In genomic region chr7:143388491-143389101, GRCh38 we compare ENCODE assay signal across 17 cellular contexts. TPM values are rescaled to one million over a fixed set of nuclear protein-coding genes. Genes with fewer than 3 reads are reported as not detected.
A peak's percentile ranks its signal among the peaks of the same experiment; 100 is the strongest.
DNase-seq lines count a peak whose midpoint lies in the region; ATAC-seq and TF ChIP-seq lines count a peak whose summit lies in the region.
"Had no signal": no experiment of that assay in that cellular context is flagged by ENCODE, and none has a peak within 500 bp of the region (broad histone marks: within the 10 kb centered on the region; RNA-seq: fewer than 3 reads in every experiment).

No MANE protein-coding gene starts in this region.

- H2AFZ ChIP-seq in H9 (ENCODE audit: low read length), result no peak overlapping the region

- ATAC-seq in CD4-positive, alpha-beta T cell (ENCODE audit: poor library complexity), result no peak
- ATAC-seq in naive thymus-derived CD8-positive, alpha-beta T cell, result no peak

- H2BK120ac ChIP-seq in H9 (ENCODE audit: low read depth, low read length, poor library complexity, severe bottlenecking), result no peak overlapping the region

- H3K4me1 Mint-ChIP-seq in CD4-positive, alpha-beta T cell (ENCODE audit: low read depth), result peaks cover 10% of the 10 kb centered on the region
- peaks cover 4 to 7% of the 10 kb centered on the region in 2 experiments for H3K4me1 Mint-ChIP-seq in H9
- peaks cover 5 to 28% (median 14%) of the 10 kb centered on the region in 4 donors for H3K4me1 Mint-ChIP-seq in naive thymus-derived CD8-positive, alpha-beta T cell
- peaks cover 13% of the 10 kb centered on the region for H3K4me1 Mint-ChIP-seq in activated CD4-positive, alpha-beta T cell treated with anti-CD3 and anti-CD28 coated beads, Interleukin-2, amount 10 ng/mL, durations not matched to agents 24 days and 14 days

- POLR2A ChIA-PET in CD4-positive, alpha-beta T cell (lab: Charles Lee), result interaction anchor here (0.8 to 4.5 kb wide), 4 partner anchors 15 to 125 kb away, joined by 3 to 31 read pairs (median 4); partner anchors contain the start of genes EPHA1 and GSTK1
- POLR2A ChIA-PET in naive thymus-derived CD8-positive, alpha-beta T cell (lab: Charles Lee), result interaction anchor here (0.8 to 11.9 kb wide), 5 partner anchors 9 to 109 kb away, joined by 3 to 91 read pairs (median 9); partner anchors contain the start of gene EPHA1

- no peak overlapping the region for H3T11ph ChIP-seq in H9 (ENCODE audit: low read length)

- no peak overlapping the region for H2BK5ac ChIP-seq in H9 (ENCODE audit: insufficient read length, low read length)

- CTCF ChIA-PET in CD4-positive, alpha-beta T cell (lab: Charles Lee), result interaction anchor here (2.1 kb wide), 1 partner anchor 8 kb away, joined by 8 read pairs; no protein-coding TSS in a partner anchor

- H3K9me3 ChIP-seq in CD4-positive, alpha-beta T cell (ENCODE audit: control insufficient read depth, low read length), result no peaks in the 10 kb centered on the region
- H3K9me3 ChIP-seq in H9 (ENCODE audit: control insufficient read depth, low read depth, low read length), result no peaks in the 10 kb centered on the region
- H3K9me3 ChIP-seq: BLaER1, testis had no signal

- no peak overlapping the region for H3K27ac ChIP-seq in CD4-positive, alpha-beta T cell (ENCODE audit: low read depth, low read length)
- no peak overlapping the region for H3K27ac ChIP-seq in H9 (ENCODE audit: insufficient read length, low read depth, low read length)
- H3K27ac ChIP-seq: BLaER1, testis, VCaP had no signal

- no peak overlapping the region for H3K4me3 ChIP-seq in choroid plexus epithelial cell (ENCODE audit: low read depth, low read length)
- H3K4me3 ChIP-seq: BLaER1, testis had no signal

- H4K91ac ChIP-seq in H9 (ENCODE audit: insufficient read length, low read depth, low read length), result no peak overlapping the region

- no peaks in the 10 kb centered on the region for H3K27me3 ChIP-seq in CD4-positive, alpha-beta T cell (ENCODE audit: control insufficient read depth, insufficient read depth, low read length)
- no peaks in the 10 kb centered on the region for H3K27me3 ChIP-seq in H9 (ENCODE audit: insufficient read depth, low read length)
- H3K27me3 ChIP-seq: BLaER1, testis had no signal

- no peak overlapping the region for H2BK15ac ChIP-seq in H9 (ENCODE audit: low read depth, low read length)

- H3K9me3 Mint-ChIP-seq in CD4-positive, alpha-beta T cell, result no peaks in the 10 kb centered on the region
- H3K9me3 Mint-ChIP-seq in H9, result no peaks in the 10 kb centered on the region
- no peaks in the 10 kb centered on the region for H3K9me3 Mint-ChIP-seq in naive thymus-derived CD8-positive, alpha-beta T cell
- no peaks in the 10 kb centered on the region for H3K9me3 Mint-ChIP-seq in activated CD4-positive, alpha-beta T cell treated with anti-CD3 and anti-CD28 coated beads, Interleukin-2, amount 10 ng/mL, durations not matched to agents 24 days and 14 days
- H3K9me3 Mint-ChIP-seq: activated T-helper 2 cell treated with anti-CD3 and anti-CD28 coated beads, Interferon-gamma antibody, Interleukin-2, Interleukin-4, amounts not matched to agents 10 μg/mL and 5 μg/mL and 100 μg/mL, durations not matched to agents 14 hours and 24 hours and 36 hours had no signal

- no peak overlapping the region for H3K56ac ChIP-seq in H9 (ENCODE audit: insufficient read length, low read depth, low read length)

- no peaks in the 10 kb centered on the region for H3K79me1 ChIP-seq in H9 (ENCODE audit: insufficient read depth, low read depth, low read length, poor library complexity, severe bottlenecking)

- no peak overlapping the region for H3K4me3 Mint-ChIP-seq in CD4-positive, alpha-beta T cell
- no peak overlapping the region for H3K4me3 Mint-ChIP-seq in H9
- H3K4me3 Mint-ChIP-seq in naive thymus-derived CD8-positive, alpha-beta T cell, result peak overlapping the region in 1 of 10 donors; percentile 13
- no peak overlapping the region for H3K4me3 Mint-ChIP-seq in activated CD4-positive, alpha-beta T cell treated with anti-CD3 and anti-CD28 coated beads, Interleukin-2, amount 10 ng/mL, durations not matched to agents 24 days and 14 days

- no peaks in the 10 kb centered on the region for H3K23me2 ChIP-seq in H9 (ENCODE audit: insufficient read length, low read depth, low read length, poor library complexity, severe bottlenecking)

- H3K27ac Mint-ChIP-seq in CD4-positive, alpha-beta T cell, result peak overlapping the region; percentile 59
- H3K27ac Mint-ChIP-seq in H9, result no peak overlapping the region
- peak overlapping the region in 7 of 10 donors; percentile 14 to 87 (median 49) for H3K27ac Mint-ChIP-seq in naive thymus-derived CD8-positive, alpha-beta T cell
- no peak overlapping the region for H3K27ac Mint-ChIP-seq in activated CD4-positive, alpha-beta T cell treated with anti-CD3 and anti-CD28 coated beads, Interleukin-2, amount 10 ng/mL, durations not matched to agents 24 days and 14 days
- H3K27ac Mint-ChIP-seq: activated T-helper 2 cell treated with anti-CD3 and anti-CD28 coated beads, Interferon-gamma antibody, Interleukin-2, Interleukin-4, amounts not matched to agents 10 μg/mL and 5 μg/mL and 100 μg/mL, durations not matched to agents 14 hours and 24 hours and 36 hours had no signal

- H3K36me3 Mint-ChIP-seq in CD4-positive, alpha-beta T cell (ENCODE audit: low read depth), result peaks cover 51% of the 10 kb centered on the region
- H3K36me3 Mint-ChIP-seq in H9 (ENCODE audit: insufficient read depth in 1 of 3, low read depth in 3 of 3), result peaks cover 32 to 59% (median 50%) of the 10 kb centered on the region in 3 experiments
- peaks cover 0 to 51% (median 0%) of the 10 kb centered on the region in 3 donors for H3K36me3 Mint-ChIP-seq in naive thymus-derived CD8-positive, alpha-beta T cell
- peaks cover 32% of the 10 kb centered on the region for H3K36me3 Mint-ChIP-seq in activated CD4-positive, alpha-beta T cell treated with anti-CD3 and anti-CD28 coated beads, Interleukin-2, amount 10 ng/mL, durations not matched to agents 24 days and 14 days (ENCODE audit: low read depth)

- H4K5ac ChIP-seq in H9 (ENCODE audit: insufficient read length, low read depth, low read length), result no peak overlapping the region

- H4K20me1 ChIP-seq in H9 (ENCODE audit: control insufficient read depth, insufficient read depth, insufficient read length), result peaks cover 2% of the 10 kb centered on the region

- H2BK20ac ChIP-seq in H9 (ENCODE audit: low read depth, low read length, poor library complexity, severe bottlenecking), result no peak overlapping the region

- H2BK12ac ChIP-seq in H9 (ENCODE audit: insufficient read length, low read depth, low read length), result no peak overlapping the region

- no peak overlapping the region for H2AK5ac ChIP-seq in H9 (ENCODE audit: insufficient read length, low read length)

- no peak overlapping the region for H3K9ac ChIP-seq in H9 (ENCODE audit: extremely low read depth, insufficient read length, low read length)
- H3K9ac ChIP-seq: BLaER1 had no signal

- no peaks in the 10 kb centered on the region; the same call in 1 of the 2 replicates for H3K4me1 ChIP-seq in H9 (ENCODE audit: insufficient read depth, low read length)

- no peak overlapping the region for H3K4me2 ChIP-seq in H9 (ENCODE audit: insufficient read depth, insufficient read length, low read length)
- H3K4me2 ChIP-seq: BLaER1 had no signal

- no peaks in the 10 kb centered on the region for H3K27me3 Mint-ChIP-seq in CD4-positive, alpha-beta T cell
- no peaks in the 10 kb centered on the region; the same call in 1 of the 2 replicates for H3K27me3 Mint-ChIP-seq in H9 (ENCODE audit: low read depth)
- no peaks in the 10 kb centered on the region for H3K27me3 Mint-ChIP-seq in naive thymus-derived CD8-positive, alpha-beta T cell
- no peaks in the 10 kb centered on the region for H3K27me3 Mint-ChIP-seq in activated CD4-positive, alpha-beta T cell treated with anti-CD3 and anti-CD28 coated beads, Interleukin-2, amount 10 ng/mL, durations not matched to agents 24 days and 14 days

- no peak for TF ChIP-seq CTCF in CD4-positive, alpha-beta T cell (IDR thresholded peaks at IDR 0.05)
- TF ChIP-seq CTCF in H9 (conservative IDR thresholded peaks at IDR 0.05) (no peak; the same call in 2 of the 3 replicates), choroid plexus epithelial cell (conservative IDR thresholded peaks at IDR 0.05; ENCODE audit: low read depth, low read length) (peak; percentile 14)

- H4K8ac ChIP-seq in H9 (replicated peaks; ENCODE audit: insufficient read length, low read depth, low read length), result no peak overlapping the region

- peaks cover 7% of the 10 kb centered on the region; the same call in 1 of the 2 replicates for H3K79me2 ChIP-seq in H9 (ENCODE audit: insufficient read depth, low read length)

- no peak overlapping the region for H3K23ac ChIP-seq in H9 (ENCODE audit: insufficient read length, low read depth, low read length)

- no peak overlapping the region for H3K18ac ChIP-seq in H9 (ENCODE audit: insufficient read length, low read depth, low read length)

- WGBS in H9 (ENCODE audit: extremely low coverage, insufficient read length, low lambda C conversion rate), result no CpG with 5 or more reads among the region's 28 CpGs

- DNase-seq in CD4-positive, alpha-beta T cell, result no peak
- peak; percentile 65 for DNase-seq in H9
- no peak for DNase-seq in choroid plexus epithelial cell (ENCODE audit: low read depth)
- DNase-seq in naive thymus-derived CD8-positive, alpha-beta T cell, result no peak
- DNase-seq in ureter (ENCODE audit: low spot score), result no peak
- DNase-seq in activated CD4-positive, alpha-beta T cell treated with anti-CD3 and anti-CD28 coated beads, Interleukin-2, amount 10 ng/mL, durations not matched to agents 24 days and 14 days, result no peak
- no peak for DNase-seq in NCI-H345 (lab: John Stamatoyannopoulos, UW)
- DNase-seq: hippocampal formation, kidney glomerular epithelial cell, midbrain, NCI-H774, T-helper 1 cell, testis had no signal

- no peak overlapping the region for H3K14ac ChIP-seq in H9 (ENCODE audit: insufficient read depth, low read length)

- intact Hi-C loops in CD4-positive, alpha-beta T cell (cut with DNase I, micrococcal nuclease), result loop anchor here in 1 of 2 experiments (10.0 kb wide), 1 partner anchor 534 kb away; the partner anchor contains the start of gene EPHB6
- intact Hi-C loops in activated CD4-positive, alpha-beta T cell treated with anti-CD3 and anti-CD28 coated beads, Interleukin-2, amount 10 ng/mL, durations not matched to agents 24 days and 14 days (cut with micrococcal nuclease), result no loop called here

- H3K4ac ChIP-seq in H9 (ENCODE audit: low read depth, low read length), result no peak overlapping the region

RNA-seq across cellular contexts. Expression of gene ZYX, which starts 7.5 kb away (rescaled TPM):
- 100 to 1,000 TPM; 132 to 146 TPM for total RNA-seq in CD4-positive, alpha-beta T cell
- total RNA-seq in H9 (2021), result 236 and 237 TPM in 2 replicates
- 100 to 1,000 TPM; 138 to 151 TPM for total RNA-seq in naive thymus-derived CD8-positive, alpha-beta T cell
- 100 to 1,000 TPM in 1 of 3 donors, 10 to 100 TPM in 2; 58.6 to 142 (median 82.6) TPM for polyA plus RNA-seq in naive thymus-derived CD8-positive, alpha-beta T cell
- 169 TPM for total RNA-seq in ureter
- total RNA-seq in activated CD4-positive, alpha-beta T cell treated with anti-CD3 and anti-CD28 coated beads, Interleukin-2, amount 10 ng/mL, durations not matched to agents 24 days and 14 days, result 85.8 and 89.7 TPM in 2 replicates

RNA-seq across cellular contexts. Expression of gene EPHA1, which starts 20.1 kb away (rescaled TPM):
- total RNA-seq in CD4-positive, alpha-beta T cell, result 10 to 100 TPM; 16.0 to 19.0 TPM
- total RNA-seq in H9 (2021) (109 and 119 TPM in 2 replicates), ureter (24.9 TPM)
- total RNA-seq in naive thymus-derived CD8-positive, alpha-beta T cell, result 10 to 100 TPM; 44.8 to 44.9 TPM
- polyA plus RNA-seq in naive thymus-derived CD8-positive, alpha-beta T cell, result 10 to 100 TPM; 10.1 to 37.1 (median 16.2) TPM
- total RNA-seq in activated CD4-positive, alpha-beta T cell treated with anti-CD3 and anti-CD28 coated beads, Interleukin-2, amount 10 ng/mL, durations not matched to agents 24 days and 14 days, result 0.09 and 0.26 TPM in 2 replicates

RNA-seq across cellular contexts. Expression of gene FAM131B, which starts 26.1 kb away (rescaled TPM):
- under 1 TPM in 1 of 2 experiments, not detected in 1; 0.14 TPM for total RNA-seq in CD4-positive, alpha-beta T cell
- 17.3 and 18.5 TPM in 2 replicates for total RNA-seq in H9 (2021)
- total RNA-seq in naive thymus-derived CD8-positive, alpha-beta T cell, result 1 to 10 TPM in 1 of 2 experiments, under 1 TPM in 1; 0.78 to 1.2 TPM
- polyA plus RNA-seq in naive thymus-derived CD8-positive, alpha-beta T cell, result 1 to 10 TPM in 1 of 3 donors, under 1 TPM in 2; 0.44 to 1.1 (median 0.54) TPM
- total RNA-seq in ureter, result 0.57 TPM
- total RNA-seq in activated CD4-positive, alpha-beta T cell treated with anti-CD3 and anti-CD28 coated beads, Interleukin-2, amount 10 ng/mL, durations not matched to agents 24 days and 14 days, result 0.37 and 0.45 TPM in 2 replicates

RNA-seq across cellular contexts. Expression of gene TAS2R60, which starts 54.7 kb away (rescaled TPM):
- total RNA-seq in CD4-positive, alpha-beta T cell, result under 1 TPM; 0.47 to 0.61 TPM
- total RNA-seq in H9 (2021) (not detected in 2 replicates), ureter (0.55 TPM)
- 1 to 10 TPM in 1 of 2 experiments, under 1 TPM in 1; 0.96 to 1.0 TPM for total RNA-seq in naive thymus-derived CD8-positive, alpha-beta T cell
- under 1 TPM in 1 of 3 donors, not detected in 2; 0.23 TPM for polyA plus RNA-seq in naive thymus-derived CD8-positive, alpha-beta T cell
- total RNA-seq in activated CD4-positive, alpha-beta T cell treated with anti-CD3 and anti-CD28 coated beads, Interleukin-2, amount 10 ng/mL, durations not matched to agents 24 days and 14 days, result not detected in 2 replicates
- total RNA-seq: activated T-helper 2 cell treated with anti-CD3 and anti-CD28 coated beads, Interferon-gamma antibody, Interleukin-2, Interleukin-4, amounts not matched to agents 10 μg/mL and 5 μg/mL and 100 μg/mL, durations not matched to agents 14 hours and 24 hours and 36 hours; omental fat pad; testis had no signal

Comparison
In these comparisons a context has a peak if more than half of its experiments do, and no peak if none do; other contexts are left out.
1. H3K27ac Mint-ChIP-seq: peak in CD4-positive, alpha-beta T cell (single experiment) and naive thymus-derived CD8-positive, alpha-beta T cell (7 of 10); none in H9 (0 of 3) and activated CD4-positive, alpha-beta T cell treated with anti-CD3 and anti-CD28 coated beads, Interleukin-2, amount 10 ng/mL, durations not matched to agents 24 days and 14 days (single experiment).
2. RNA of gene EPHA1, which starts 20.1 kb away (total RNA-seq): 109 to 119 TPM in H9, 44.8 to 44.9 TPM in naive thymus-derived CD8-positive, alpha-beta T cell, 24.9 TPM in ureter (single experiment) and 16.0 to 19.0 TPM in CD4-positive, alpha-beta T cell; 0.09 to 0.26 TPM in activated CD4-positive, alpha-beta T cell treated with anti-CD3 and anti-CD28 coated beads, Interleukin-2, amount 10 ng/mL, durations not matched to agents 24 days and 14 days; every median in the first group is over 10 times any median in the second.